ENCODE assay signal across 8 cellular contexts in the genomic region with DNA sequence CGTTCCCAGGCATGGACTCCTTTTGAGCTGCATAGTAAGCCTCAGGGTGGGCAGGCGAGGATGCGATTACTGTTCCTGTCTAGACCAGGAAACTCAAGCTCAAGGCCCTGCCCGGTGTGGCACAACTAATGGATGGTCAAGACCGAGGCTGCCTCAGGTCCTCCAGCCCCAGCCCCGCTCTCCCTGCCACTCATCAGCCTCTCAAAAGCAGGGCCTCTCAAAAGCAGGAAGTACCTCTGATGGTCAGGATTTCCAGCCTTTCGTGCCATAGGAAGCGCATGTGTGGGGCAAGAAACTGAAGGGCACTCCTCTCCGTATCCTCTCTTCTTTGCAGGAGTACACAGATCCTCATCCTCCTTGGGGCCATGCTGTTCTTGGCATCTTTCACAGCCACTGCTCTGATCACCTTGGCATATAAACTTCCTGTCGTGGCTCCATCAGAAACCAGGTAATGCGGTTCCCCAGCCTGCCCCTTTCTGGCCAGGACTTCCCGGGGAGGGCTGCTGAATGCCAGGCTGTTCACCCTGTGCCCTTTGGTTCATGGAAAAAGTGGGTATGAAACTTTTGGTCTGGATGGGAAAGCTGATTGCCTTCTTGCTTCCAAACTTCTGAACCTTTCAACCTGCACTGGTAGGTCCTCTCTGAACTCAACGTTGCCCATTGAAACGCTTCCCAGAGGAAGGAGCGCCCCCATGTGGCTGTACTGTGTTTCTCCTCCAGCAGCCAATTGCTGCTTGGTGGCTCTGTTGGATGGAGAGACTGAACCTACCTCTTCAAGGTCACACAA.
A peak's percentile ranks its signal among the peaks of the same experiment; 100 is the strongest.
DNase-seq lines count a peak whose midpoint lies in the region; ATAC-seq, FAIRE-seq and TF ChIP-seq lines count a peak whose summit lies in the region.

No MANE protein-coding gene starts in this region.

- no peak for TF ChIP-seq POLR2A in stomach (IDR thresholded peaks at IDR 0.05)

- TF ChIP-seq CTCF in RWPE2 (IDR thresholded peaks at IDR 0.05; ENCODE audit: poor library complexity, severe bottlenecking) (peak; percentile 79), brain microvascular endothelial cell (IDR thresholded peaks at IDR 0.05; ENCODE audit: low read depth, low read length, missing control alignments) (peak; percentile 88), stomach (IDR thresholded peaks at IDR 0.05) (peak in 5 of 7 experiments; percentile 67 to 92 (median 82))

- DNase-seq in AG20443 (ENCODE audit: low spot score) (peak; percentile 50), GM18507 (ENCODE audit: extremely low spot score, insufficient read length, low read depth) (peak; percentile 48), Kasumi-1 (lab: John Stamatoyannopoulos, UW) (peak; percentile 56 to 65), RWPE2 (ENCODE audit: low spot score) (no peak), brain microvascular endothelial cell (peak; percentile 59), iris pigment epithelial cell (ENCODE audit: low read depth) (peak; percentile 52), stomach (peak; percentile 85)

- no peak for TF ChIP-seq EP300 in stomach (IDR thresholded peaks at IDR 0.05)

- FAIRE-seq in GM18507 (lab: Jason Lieb, UNC) = peak; percentile 94

- H3K4me1 ChIP-seq in RWPE2 (ENCODE audit: insufficient read depth, poor library complexity, severe bottlenecking) = no peaks in the 10 kb centered on the region
- peaks cover 0 to 21% (median 7%) of the 10 kb centered on the region in 4 donors for H3K4me1 ChIP-seq in stomach

- WGBS in stomach, 5 donors = 67 to 72% (median 70%) methylated on average over 10 to 15 of the region's 15 CpGs

- in situ Hi-C loops in brain microvascular endothelial cell (cut with HindIII; ENCODE audit: low pct_ligation_motif_present, low sequenced_read_pairs) = loop anchor here (25.0 kb wide), 1 partner anchor 270 kb away; no protein-coding TSS in a partner anchor

- H3K27ac ChIP-seq in RWPE2 (ENCODE audit: poor library complexity, severe bottlenecking) = no peak overlapping the region
- H3K27ac ChIP-seq in brain microvascular endothelial cell = no peak overlapping the region
- no peak overlapping the region for H3K27ac ChIP-seq in stomach

- H3K36me3 ChIP-seq in RWPE2 (ENCODE audit: low read depth) (no peaks in the 10 kb centered on the region), brain microvascular endothelial cell (replicated peaks) (no peaks in the 10 kb centered on the region), stomach (no peaks in the 10 kb centered on the region)

- intact Hi-C loops in stomach (cut with DNase I; ENCODE audit: low total_unique reads) = loop anchor here (5.0 kb wide), 1 partner anchor 275 kb away; no protein-coding TSS in a partner anchor

- H3K27me3 ChIP-seq in RWPE2 (ENCODE audit: insufficient read depth, poor library complexity, severe bottlenecking) (no peaks in the 10 kb centered on the region), brain microvascular endothelial cell (replicated peaks) (no peaks in the 10 kb centered on the region), stomach (no peaks in the 10 kb centered on the region)

- H3K4me3 ChIP-seq in RWPE2 (ENCODE audit: severe bottlenecking) (no peak overlapping the region), brain microvascular endothelial cell (ENCODE audit: low read depth, low read length) (no peak overlapping the region), stomach (no peak overlapping the region)

- H3K9me3 ChIP-seq in RWPE2 (ENCODE audit: severe bottlenecking) = no peaks in the 10 kb centered on the region
- H3K9me3 ChIP-seq in stomach = no peaks in the 10 kb centered on the region

- ATAC-seq in RWPE2 (ENCODE audit: low read depth) = peak; percentile 51; the same call in 2 of the 3 replicates
- ATAC-seq in HG02884 (IDR thresholded peaks at IDR 0.05; ENCODE audit: unreplicated experiment) = no peak
